ENCODE assay signal across 18 cellular contexts in the genomic region with DNA sequence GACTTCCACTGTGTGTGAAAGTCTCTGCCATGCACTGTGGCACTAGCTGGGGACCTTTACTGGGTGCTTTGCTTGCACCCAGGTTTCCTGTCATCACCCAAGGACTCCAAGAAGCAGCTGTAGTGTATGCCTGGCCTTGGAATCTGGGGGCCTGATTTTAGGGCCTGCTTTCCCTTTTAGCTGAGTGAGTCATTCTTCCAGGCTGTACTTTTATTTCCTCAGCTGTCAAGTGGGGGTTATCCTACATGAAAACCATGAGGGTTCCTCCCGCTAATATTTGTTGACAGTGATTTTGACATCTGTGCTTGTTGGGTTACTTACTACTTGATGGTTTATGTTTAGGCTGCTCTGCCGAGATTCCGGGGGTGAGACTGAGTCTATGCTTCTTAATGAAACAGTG. TPM values are rescaled to one million over a fixed set of nuclear protein-coding genes. Genes with fewer than 3 reads are reported as not detected.
DNase-seq lines count a peak whose midpoint lies in the region; ATAC-seq and FAIRE-seq lines count a peak whose summit lies in the region.
"Had no signal": no experiment of that assay in that cellular context is flagged by ENCODE, and none has a peak within 500 bp of the region (broad histone marks: within the 10 kb centered on the region; RNA-seq: fewer than 3 reads in every experiment).

No MANE protein-coding gene starts in this region.

- POLR2A ChIA-PET in activated CD4-positive, alpha-beta T cell treated with anti-CD3 and anti-CD28 coated beads for 36 hours (lab: Charles Lee): no interaction called here
- POLR2A ChIA-PET in activated CD4-positive, alpha-beta T cell treated with anti-CD3 and anti-CD28 coated beads, Interleukin-2, amount 10 ng/mL, durations not matched to agents 7 days and 5 days (lab: Charles Lee): no interaction called here

- CTCF ChIA-PET in activated CD4-positive, alpha-beta T cell treated with anti-CD3 and anti-CD28 coated beads for 36 hours (lab: Charles Lee): interaction anchor here (0.8 to 4.8 kb wide), 2 partner anchors 14 to 200 kb away, joined by 3 to 21 read pairs; no protein-coding TSS in a partner anchor
- CTCF ChIA-PET in activated CD4-positive, alpha-beta T cell treated with anti-CD3 and anti-CD28 coated beads, Interleukin-2, amount 10 ng/mL, durations not matched to agents 7 days and 5 days (lab: Charles Lee): interaction anchor here (1.6 kb wide), 1 partner anchor 38 kb away, joined by 3 read pairs; no protein-coding TSS in a partner anchor

- H3K4me1 Mint-ChIP-seq in activated CD4-positive, alpha-beta T cell treated with anti-CD3 and anti-CD28 coated beads for 36 hours: no peaks in the 10 kb centered on the region
- H3K4me1 Mint-ChIP-seq in activated CD4-positive, alpha-beta T cell treated with anti-CD3 and anti-CD28 coated beads, Interleukin-2, amount 10 ng/mL, durations not matched to agents 7 days and 5 days: peaks cover 2% of the 10 kb centered on the region
- H3K4me1 Mint-ChIP-seq in T-helper 17 cell: peaks cover 7% of the 10 kb centered on the region
- H3K4me1 Mint-ChIP-seq: CD8-positive, alpha-beta memory T cell had no signal

- no peaks in the 10 kb centered on the region for H3K9me3 Mint-ChIP-seq in activated CD4-positive, alpha-beta T cell treated with anti-CD3 and anti-CD28 coated beads for 36 hours (ENCODE audit: low read depth)
- no peaks in the 10 kb centered on the region for H3K9me3 Mint-ChIP-seq in activated CD4-positive, alpha-beta T cell treated with anti-CD3 and anti-CD28 coated beads, Interleukin-2, amount 10 ng/mL, durations not matched to agents 7 days and 5 days
- H3K9me3 Mint-ChIP-seq: CD8-positive, alpha-beta memory T cell; IgD-negative memory B cell had no signal

- no peaks in the 10 kb centered on the region for H3K27me3 Mint-ChIP-seq in activated CD4-positive, alpha-beta T cell treated with anti-CD3 and anti-CD28 coated beads for 36 hours
- H3K27me3 Mint-ChIP-seq in activated CD4-positive, alpha-beta T cell treated with anti-CD3 and anti-CD28 coated beads, Interleukin-2, amount 10 ng/mL, durations not matched to agents 7 days and 5 days: no peaks in the 10 kb centered on the region
- no peaks in the 10 kb centered on the region for H3K27me3 Mint-ChIP-seq in T-helper 17 cell
- H3K27me3 Mint-ChIP-seq: CD8-positive, alpha-beta memory T cell; IgD-negative memory B cell had no signal

- DNase-seq in activated CD4-positive, alpha-beta T cell treated with anti-CD3 and anti-CD28 coated beads for 36 hours: no peak
- no peak for DNase-seq in activated CD4-positive, alpha-beta T cell treated with anti-CD3 and anti-CD28 coated beads, Interleukin-2, amount 10 ng/mL, durations not matched to agents 7 days and 5 days
- DNase-seq in T-helper 17 cell (no peak), myocyte (ENCODE audit: low read depth) (peak; percentile 88), DMS79 treated with DMSO at 0.1 percent for 48 hours (lab: John Stamatoyannopoulos, UW) (no peak), T-helper 2 cell (no peak)
- DNase-seq: CD8-positive, alpha-beta memory T cell; NCI-H1048; NCI-H146; NCI-H69; NK-92 treated with Interleukin-12 subunit alpha and Interleukin-12 subunit beta, amount 100 ng/mL, for 24 hours; OCI-M1 had no signal

- ATAC-seq in activated CD4-positive, alpha-beta T cell treated with anti-CD3 and anti-CD28 coated beads for 36 hours: no peak
- ATAC-seq in T-helper 17 cell (no peak), HG03565 (IDR thresholded peaks at IDR 0.05; ENCODE audit: unreplicated experiment) (no peak)

- peaks cover 15% of the 10 kb centered on the region for H3K36me3 Mint-ChIP-seq in activated CD4-positive, alpha-beta T cell treated with anti-CD3 and anti-CD28 coated beads for 36 hours (ENCODE audit: low read depth)
- H3K36me3 Mint-ChIP-seq in activated CD4-positive, alpha-beta T cell treated with anti-CD3 and anti-CD28 coated beads, Interleukin-2, amount 10 ng/mL, durations not matched to agents 7 days and 5 days (ENCODE audit: low read depth): peaks cover 33% of the 10 kb centered on the region
- H3K36me3 Mint-ChIP-seq in T-helper 17 cell (ENCODE audit: low read depth): peaks cover 8% of the 10 kb centered on the region
- H3K36me3 Mint-ChIP-seq: IgD-negative memory B cell had no signal

- intact Hi-C loops in activated CD4-positive, alpha-beta T cell treated with anti-CD3 and anti-CD28 coated beads for 36 hours (cut with DNase I, micrococcal nuclease): no loop called here

- FAIRE-seq in endometrium (lab: Jason Lieb, UNC): peak; percentile 85
- FAIRE-seq: GM18507 had no signal

- peak overlapping the region; percentile 9 for H3K27ac Mint-ChIP-seq in activated CD4-positive, alpha-beta T cell treated with anti-CD3 and anti-CD28 coated beads for 36 hours
- H3K27ac Mint-ChIP-seq in activated CD4-positive, alpha-beta T cell treated with anti-CD3 and anti-CD28 coated beads, Interleukin-2, amount 10 ng/mL, durations not matched to agents 7 days and 5 days: no peak overlapping the region
- H3K27ac Mint-ChIP-seq in T-helper 17 cell: peak overlapping the region; percentile 49

- H3K4me3 Mint-ChIP-seq in activated CD4-positive, alpha-beta T cell treated with anti-CD3 and anti-CD28 coated beads for 36 hours: no peak overlapping the region
- no peak overlapping the region for H3K4me3 Mint-ChIP-seq in activated CD4-positive, alpha-beta T cell treated with anti-CD3 and anti-CD28 coated beads, Interleukin-2, amount 10 ng/mL, durations not matched to agents 7 days and 5 days
- H3K4me3 Mint-ChIP-seq in T-helper 17 cell: no peak overlapping the region
- H3K4me3 Mint-ChIP-seq: CD8-positive, alpha-beta memory T cell; IgD-negative memory B cell had no signal

- no peaks in the 10 kb centered on the region for H3K9me3 ChIP-seq in T-helper 17 cell (ENCODE audit: control insufficient read depth, low read length, poor library complexity, severe bottlenecking)
- H3K9me3 ChIP-seq: BLaER1 had no signal

RNA-seq across cellular contexts. Expression of gene GORASP1, which starts 18.5 kb away (rescaled TPM):
- total RNA-seq in activated CD4-positive, alpha-beta T cell treated with anti-CD3 and anti-CD28 coated beads for 36 hours: 10 to 100 TPM; 23.0 to 23.8 TPM
- total RNA-seq in activated CD4-positive, alpha-beta T cell treated with anti-CD3 and anti-CD28 coated beads, Interleukin-2, amount 10 ng/mL, durations not matched to agents 7 days and 5 days: 10 to 100 TPM; 31.6 to 33.7 TPM
- 10 to 100 TPM; 29.2 to 40.1 TPM for total RNA-seq in T-helper 17 cell
- 50.7 and 56.9 TPM in 2 replicates for total RNA-seq in myocyte
- 56.3 TPM for polyA plus RNA-seq in myocyte (2012)

RNA-seq across cellular contexts. Expression of gene TTC21A, which starts 18.6 kb away (rescaled TPM):
- total RNA-seq in activated CD4-positive, alpha-beta T cell treated with anti-CD3 and anti-CD28 coated beads for 36 hours: 1 to 10 TPM; 1.8 to 2.3 TPM
- 1 to 10 TPM; 3.8 to 5.1 TPM for total RNA-seq in activated CD4-positive, alpha-beta T cell treated with anti-CD3 and anti-CD28 coated beads, Interleukin-2, amount 10 ng/mL, durations not matched to agents 7 days and 5 days
- 10 to 100 TPM in 1 of 2 donors, 1 to 10 TPM in 1; 3.5 to 12.3 TPM for total RNA-seq in T-helper 17 cell
- 1.7 and 2.7 TPM in 2 replicates for total RNA-seq in myocyte
- polyA plus RNA-seq in myocyte (2012): 5.0 TPM

RNA-seq across cellular contexts. Expression of gene WDR48, which starts 37.1 kb away (rescaled TPM):
- total RNA-seq in activated CD4-positive, alpha-beta T cell treated with anti-CD3 and anti-CD28 coated beads for 36 hours: 10 to 100 TPM; 33.3 to 36.5 TPM
- total RNA-seq in activated CD4-positive, alpha-beta T cell treated with anti-CD3 and anti-CD28 coated beads, Interleukin-2, amount 10 ng/mL, durations not matched to agents 7 days and 5 days: 10 to 100 TPM; 32.3 to 32.4 TPM
- total RNA-seq in T-helper 17 cell (100 to 1,000 TPM; 102 to 107 TPM), myocyte (16.6 and 20.3 TPM in 2 replicates)
- 13.0 TPM for polyA plus RNA-seq in myocyte (2012)

RNA-seq across cellular contexts. Expression of gene SCN11A, which starts 37.1 kb away (rescaled TPM):
- under 1 TPM; 0.07 to 0.09 TPM for total RNA-seq in activated CD4-positive, alpha-beta T cell treated with anti-CD3 and anti-CD28 coated beads for 36 hours
- under 1 TPM; 0.02 to 0.05 TPM for total RNA-seq in activated CD4-positive, alpha-beta T cell treated with anti-CD3 and anti-CD28 coated beads, Interleukin-2, amount 10 ng/mL, durations not matched to agents 7 days and 5 days
- total RNA-seq in T-helper 17 cell (under 1 TPM in 1 of 2 donors, not detected in 1; 0.05 TPM), myocyte (not detected in 2 replicates)
- polyA plus RNA-seq in myocyte (2012): 0.03 TPM
- total RNA-seq: HT-29 had no signal
- polyA plus RNA-seq: CD8-positive, alpha-beta memory T cell; IgD-negative memory B cell had no signal
